ENCODE assay signal across 8 cellular contexts in genomic region chr1:87335175-87335992, GRCh38. TPM values are rescaled to one million over a fixed set of nuclear protein-coding genes. Genes with fewer than 3 reads are reported as not detected.
DNase-seq lines count a peak whose midpoint lies in the region; ATAC-seq and TF ChIP-seq lines count a peak whose summit lies in the region.

No MANE protein-coding gene starts in this region.

- no TSS peak for BruUV-seq in PC-9 (replicated peaks; lab: Mats Ljungman, UMichigan)

- DNase-seq in CD8-positive, alpha-beta T cell: peak in 6 of 7 experiments; percentile 48 to 75 (median 54)
- DNase-seq in PC-9 (peak; percentile 38 to 43), fibroblast of villous mesenchyme (ENCODE audit: low read depth) (peak; percentile 42), nephron progenitor cell (peak; percentile 72), thyroid gland (peak; percentile 57 to 62)
- DNase-seq in activated effector memory CD4-positive, alpha-beta T cell treated with anti-CD3 and anti-CD28 coated beads, Interleukin-2, amount 50 U/mL, for 16 hours: peak; percentile 87

- peak overlapping the region; percentile 89 for H3K4me3 Mint-ChIP-seq in CD8-positive, alpha-beta T cell
- H3K4me3 Mint-ChIP-seq in nephron progenitor cell: peak overlapping the region; percentile 95

- H3K9me3 Mint-ChIP-seq in CD8-positive, alpha-beta T cell: no peaks in the 10 kb centered on the region
- H3K9me3 Mint-ChIP-seq in nephron progenitor cell: no peaks in the 10 kb centered on the region

- no peak overlapping the region for H2AFZ ChIP-seq in PC-9

- 2 to 3% methylated on average over 24 to 31 of the region's 62 CpGs for WGBS in thyroid gland, 2 donors

- H3K4me3 ChIP-seq in CD8-positive, alpha-beta T cell (ENCODE audit: low read depth, low read length): peak overlapping the region; percentile 53
- peak overlapping the region; percentile 64 for H3K4me3 ChIP-seq in PC-9
- peak overlapping the region; percentile 90 for H3K4me3 ChIP-seq in fibroblast of villous mesenchyme (ENCODE audit: low read depth, low read length)
- H3K4me3 ChIP-seq in thyroid gland (replicated peaks in 1 of 3): peak overlapping the region in 2 of 3 donors; percentile 29 to 63

- POLR2A ChIA-PET in CD8-positive, alpha-beta T cell (lab: Charles Lee): interaction anchor here (0.6 to 1.0 kb wide), 3 partner anchors 11 to 14 kb away, joined by 3 read pairs; no protein-coding TSS in a partner anchor
- POLR2A ChIA-PET in PC-9 (lab: Charles Lee; ENCODE audit: unreplicated experiment): no interaction called here

- peak in 1 of 2 donors; percentile 45 for TF ChIP-seq POLR2A in thyroid gland (IDR thresholded peaks at IDR 0.05)

- intact Hi-C loops in CD8-positive, alpha-beta T cell (cut with DNase I, micrococcal nuclease): loop anchor here (1.0 to 10.0 kb wide), 6 partner anchors 9 to 1647 kb away; partner anchors contain the start of genes SH3GLB1 (in 1 of the 2) and ZNHIT6 (in 1 of the 2)
- intact Hi-C loops in PC-9 (cut with micrococcal nuclease; ENCODE audit: unreplicated experiment) (no loop called here), thyroid gland (cut with DNase I) (loop anchor here (10.0 kb wide), 2 partner anchors 129 to 619 kb away; no protein-coding TSS in a partner anchor)

- peaks cover 35% of the 10 kb centered on the region for H3K4me1 ChIP-seq in CD8-positive, alpha-beta T cell (ENCODE audit: insufficient read depth, low read length)
- H3K4me1 ChIP-seq in PC-9 (replicated peaks; ENCODE audit: insufficient read depth) (peaks cover 41% of the 10 kb centered on the region), thyroid gland (peaks cover 26% of the 10 kb centered on the region in 2 donors)

- peaks cover 94% of the 10 kb centered on the region for H3K79me2 ChIP-seq in PC-9 (ENCODE audit: low read depth)

- peaks cover 55% of the 10 kb centered on the region for H3K4me1 Mint-ChIP-seq in CD8-positive, alpha-beta T cell (ENCODE audit: low read depth)
- peaks cover 79% of the 10 kb centered on the region for H3K4me1 Mint-ChIP-seq in nephron progenitor cell

- H3K27ac ChIP-seq in CD8-positive, alpha-beta T cell (ENCODE audit: low read depth, low read length): peak overlapping the region; percentile 14
- no peak overlapping the region for H3K27ac ChIP-seq in PC-9
- H3K27ac ChIP-seq in thyroid gland: peak overlapping the region; percentile 31 to 80 (median 71)

- H4K20me1 ChIP-seq in PC-9 (ENCODE audit: insufficient read depth): peaks cover 88% of the 10 kb centered on the region

- CTCF ChIA-PET in CD8-positive, alpha-beta T cell (lab: Charles Lee): interaction anchor here (0.9 to 1.8 kb wide), 5 partner anchors 9 to 618 kb away, joined by 3 to 9 read pairs (median 4); no protein-coding TSS in a partner anchor
- CTCF ChIA-PET in PC-9 (lab: Charles Lee): interaction anchor here (0.7 kb wide), 1 partner anchor 142 kb away, joined by 4 read pairs; no protein-coding TSS in a partner anchor

- no peak for TF ChIP-seq CTCF in CD8-positive, alpha-beta T cell (IDR thresholded peaks at IDR 0.05)
- TF ChIP-seq CTCF in PC-9 (conservative IDR thresholded peaks at IDR 0.05) (no peak), fibroblast of villous mesenchyme (IDR thresholded peaks at IDR 0.05; ENCODE audit: insufficient read depth, low read depth, low read length) (peak; percentile 17), nephron progenitor cell (IDR thresholded peaks at IDR 0.05) (no peak), thyroid gland (IDR thresholded peaks at IDR 0.05) (peak in 3 of 6 experiments; percentile 29 to 52 (median 50))

- H3K27me3 Mint-ChIP-seq in CD8-positive, alpha-beta T cell (ENCODE audit: low read depth): no peaks in the 10 kb centered on the region
- H3K27me3 Mint-ChIP-seq in nephron progenitor cell (ENCODE audit: low read depth, poor library complexity): no peaks in the 10 kb centered on the region

- peak overlapping the region; percentile 86 for H3K4me2 ChIP-seq in PC-9

- peaks cover 17% of the 10 kb centered on the region for H3F3A ChIP-seq in PC-9 (ENCODE audit: insufficient read depth, low read depth)

- H3K27ac Mint-ChIP-seq in CD8-positive, alpha-beta T cell: peak overlapping the region; percentile 90
- peak overlapping the region; percentile 64 for H3K27ac Mint-ChIP-seq in nephron progenitor cell

- no peaks in the 10 kb centered on the region for H3K9me2 ChIP-seq in PC-9 (ENCODE audit: insufficient read depth)

- peak; percentile 53 for ATAC-seq in CD8-positive, alpha-beta T cell
- peak; percentile 47 for ATAC-seq in GM19372 (IDR thresholded peaks at IDR 0.05; ENCODE audit: low read depth, unreplicated experiment)
- peak; percentile 44 for ATAC-seq in HG03521 (IDR thresholded peaks at IDR 0.05; ENCODE audit: unreplicated experiment)

- H3K36me3 Mint-ChIP-seq in CD8-positive, alpha-beta T cell: peaks cover 27% of the 10 kb centered on the region
- H3K36me3 Mint-ChIP-seq in nephron progenitor cell (ENCODE audit: low read depth): peaks cover 42% of the 10 kb centered on the region

- no peaks in the 10 kb centered on the region for H3K9me3 ChIP-seq in CD8-positive, alpha-beta T cell (ENCODE audit: low read length)
- H3K9me3 ChIP-seq in PC-9 (ENCODE audit: insufficient read depth, low read depth): no peaks in the 10 kb centered on the region
- H3K9me3 ChIP-seq in thyroid gland: no peaks in the 10 kb centered on the region

- H3K27me3 ChIP-seq in CD8-positive, alpha-beta T cell (ENCODE audit: insufficient read depth, low read length): no peaks in the 10 kb centered on the region
- no peaks in the 10 kb centered on the region for H3K27me3 ChIP-seq in PC-9 (ENCODE audit: insufficient read depth, low read depth)
- no peaks in the 10 kb centered on the region for H3K27me3 ChIP-seq in thyroid gland

- H3K36me3 ChIP-seq in CD8-positive, alpha-beta T cell (ENCODE audit: insufficient read depth, low read length): peaks cover 4% of the 10 kb centered on the region
- H3K36me3 ChIP-seq in PC-9 (ENCODE audit: low read depth) (peaks cover 74% of the 10 kb centered on the region), thyroid gland (peaks cover 7 to 8% of the 10 kb centered on the region in 2 donors)

RNA-seq across cellular contexts. Expression of gene LMO4, which starts 6.7 kb away (rescaled TPM):
- total RNA-seq in CD8-positive, alpha-beta T cell: 10 to 100 TPM; 16.8 to 17.6 TPM
- 37.1 and 47.7 TPM in 2 replicates for total RNA-seq in PC-9 (2021)
- 44.1 and 70.8 TPM in 2 replicates for total RNA-seq in fibroblast of villous mesenchyme
- 10 to 100 TPM; 53.3 to 71.1 (median 60.3) TPM for total RNA-seq in thyroid gland
